1 cellular context compared by ENCODE assay signal in genomic region chr21:45361033-45361997, GRCh38.
TF ChIP-seq lines count a peak whose summit lies in the region.

No MANE protein-coding gene starts in this region.

TF ChIP-seq in K562, 482 proteins besides CTCF, POLR2A, EP300 and RAD21:
- TF ChIP-seq BCLAF1 (IDR thresholded peaks at IDR 0.05; ENCODE audit: borderline replicate concordance in 1 of 2, control insufficient read depth in 1 of 2, low read depth in 2 of 2, low read length in 1 of 2) (no peak), ZNF644 (tag; IDR thresholded peaks at IDR 0.05; ENCODE audit: low read depth) (no peak), U2AF2 (optimal IDR thresholded peaks at IDR 0.05; ENCODE audit: low read depth, low read length) (no peak), ESRRB (CRISPR knock-in tag; IDR thresholded peaks at IDR 0.05; ENCODE audit: borderline replicate concordance) (no peak), ZNF316 (IDR thresholded peaks at IDR 0.05) (peak; percentile 54), BHLHE40 (IDR thresholded peaks at IDR 0.05; ENCODE audit: low read length) (0 out of 2 replicates have a peak, but pooled peaks have one; percentile 16), HNRNPLL (IDR thresholded peaks at IDR 0.05; ENCODE audit: low read depth, low read length, poor library complexity, severe bottlenecking) (no peak), ARID3B (CRISPR knock-in tag; IDR thresholded peaks at IDR 0.05; ENCODE audit: borderline replicate concordance) (no peak), TFAP4 (CRISPR knock-in tag; IDR thresholded peaks at IDR 0.05; ENCODE audit: borderline replicate concordance) (0 out of 2 replicates have a peak, but pooled peaks have one; percentile 8), SREBF1 (IDR thresholded peaks at IDR 0.05; ENCODE audit: borderline replicate concordance, low read depth, low read length) (no peak), MAFG (tag; conservative IDR thresholded peaks at IDR 0.05) (0 out of 2 replicates have a peak, but pooled peaks have one; percentile 33), ZNF592 (IDR thresholded peaks at IDR 0.05) (0 out of 2 replicates have a peak, but pooled peaks have one; percentile 56), BRCA1 (IDR thresholded peaks at IDR 0.05) (no peak), BRCA1 (CRISPR knock-in tag; IDR thresholded peaks at IDR 0.05) (no peak), ZNF511 (CRISPR knock-in tag; IDR thresholded peaks at IDR 0.05) (0 out of 2 replicates have a peak, but pooled peaks have one; percentile 33)
TF ChIP-seq in K562: peak in this region for 6.
